ENCODE assay signal across 17 cellular contexts in genomic region chr1:173509797-173510196, GRCh38. TPM values are rescaled to one million over a fixed set of nuclear protein-coding genes. Genes with fewer than 3 reads are reported as not detected.
A peak's percentile ranks its signal among the peaks of the same experiment; 100 is the strongest.
DNase-seq lines count a peak whose midpoint lies in the region; ATAC-seq and TF ChIP-seq lines count a peak whose summit lies in the region.
"Had no signal": no experiment of that assay in that cellular context is flagged by ENCODE, and none has a peak within 500 bp of the region (broad histone marks: within the 10 kb centered on the region; RNA-seq: fewer than 3 reads in every experiment).

No MANE protein-coding gene starts in this region.

- no peaks in the 10 kb centered on the region for H3K79me2 ChIP-seq in DND-41 (ENCODE audit: insufficient read depth, low read length)
- no peaks in the 10 kb centered on the region for H3K79me2 ChIP-seq in MM.1S (ENCODE audit: low read length)

- no peaks in the 10 kb centered on the region for H3F3A ChIP-seq in MM.1S (ENCODE audit: insufficient read depth, low read length)

- H3K27me3 ChIP-seq in DND-41 (ENCODE audit: insufficient read depth, low read length, poor library complexity): no peaks in the 10 kb centered on the region
- no peaks in the 10 kb centered on the region for H3K27me3 ChIP-seq in MM.1S (replicated peaks; ENCODE audit: insufficient read depth, low read length)
- H3K27me3 ChIP-seq: BLaER1 treated with 17β-estradiol and CSF1 and Interleukin-3, amounts not matched to agents 10 nM and 100 nM had no signal

- TF ChIP-seq CTCF in DND-41 (IDR thresholded peaks at IDR 0.05; ENCODE audit: borderline replicate concordance, extremely low read depth, low read length, poor library complexity, severe bottlenecking) (no peak), fibroblast of the aortic adventitia (IDR thresholded peaks at IDR 0.05; ENCODE audit: insufficient read depth, low read length) (no peak), neural crest cell (conservative IDR thresholded peaks at IDR 0.05) (no peak), MM.1S (IDR thresholded peaks at IDR 0.05; ENCODE audit: low read length) (no peak)

- H3K4me2 ChIP-seq in DND-41 (ENCODE audit: insufficient read depth, low read length) (no peak overlapping the region), MM.1S (ENCODE audit: low read depth, low read length) (no peak overlapping the region)
- H3K4me2 ChIP-seq: BLaER1 treated with 17β-estradiol and CSF1 and Interleukin-3, amounts not matched to agents 10 nM and 100 nM had no signal

- H3K9me2 ChIP-seq in MM.1S (replicated peaks; ENCODE audit: insufficient read depth, low read length): no peaks in the 10 kb centered on the region

- no peaks in the 10 kb centered on the region for H3K4me1 ChIP-seq in DND-41 (ENCODE audit: insufficient read depth, low read length)
- H3K4me1 ChIP-seq in MM.1S (ENCODE audit: low read length): no peaks in the 10 kb centered on the region
- H3K4me1 ChIP-seq: BE2C; BLaER1 treated with 17β-estradiol and CSF1 and Interleukin-3, amounts not matched to agents 10 nM and 100 nM had no signal

- no peaks in the 10 kb centered on the region for H3K36me3 ChIP-seq in DND-41 (ENCODE audit: insufficient read depth, low read length)
- H3K36me3 ChIP-seq in MM.1S (replicated peaks; ENCODE audit: insufficient read depth, low read length): no peaks in the 10 kb centered on the region
- H3K36me3 ChIP-seq: BE2C; BLaER1 treated with 17β-estradiol and CSF1 and Interleukin-3, amounts not matched to agents 10 nM and 100 nM; HAP-1 had no signal

- no peaks in the 10 kb centered on the region for H3K27me3 Mint-ChIP-seq in neural crest cell (ENCODE audit: low read depth)
- H3K27me3 Mint-ChIP-seq: CD4-positive, alpha-beta T cell had no signal

- peak overlapping the region; percentile 41 for H3K27ac Mint-ChIP-seq in neural crest cell (ENCODE audit: unreplicated experiment)
- H3K27ac Mint-ChIP-seq: CD14-positive monocyte; CD4-positive, alpha-beta T cell had no signal

- H3K4me1 Mint-ChIP-seq in neural crest cell: peaks cover 28% of the 10 kb centered on the region
- H3K4me1 Mint-ChIP-seq: CD14-positive monocyte; CD8-positive, alpha-beta memory T cell had no signal

- H4K20me1 ChIP-seq in DND-41 (ENCODE audit: insufficient read depth, low read length): no peaks in the 10 kb centered on the region
- H4K20me1 ChIP-seq in MM.1S (ENCODE audit: insufficient read depth, low read length): no peaks in the 10 kb centered on the region
- H4K20me1 ChIP-seq: BLaER1 treated with 17β-estradiol and CSF1 and Interleukin-3, amounts not matched to agents 10 nM and 100 nM had no signal

- H3K4me3 Mint-ChIP-seq in neural crest cell: no peak overlapping the region
- H3K4me3 Mint-ChIP-seq: CD14-positive monocyte; CD4-positive, alpha-beta T cell; CD8-positive, alpha-beta memory T cell had no signal

- ATAC-seq in DND-41 (ENCODE audit: insufficient read depth, low read depth) (no peak), GM21367 (IDR thresholded peaks at IDR 0.05; ENCODE audit: unreplicated experiment) (no peak), HG03196 (IDR thresholded peaks at IDR 0.05; ENCODE audit: unreplicated experiment) (no peak)
- ATAC-seq: GM12878 had no signal

- no peak overlapping the region for H3K9ac ChIP-seq in DND-41 (ENCODE audit: low read depth, low read length)
- H3K9ac ChIP-seq in MM.1S (ENCODE audit: low read length): no peak overlapping the region
- H3K9ac ChIP-seq: BLaER1 treated with 17β-estradiol and CSF1 and Interleukin-3, amounts not matched to agents 10 nM and 100 nM had no signal

- no peaks in the 10 kb centered on the region for H3K9me3 ChIP-seq in DND-41 (ENCODE audit: insufficient read depth, low read length, severe bottlenecking)
- no peaks in the 10 kb centered on the region for H3K9me3 ChIP-seq in MM.1S (replicated peaks; ENCODE audit: insufficient read depth, low read length)
- H3K9me3 ChIP-seq: BE2C; BLaER1 treated with 17β-estradiol and CSF1 and Interleukin-3, amounts not matched to agents 10 nM and 100 nM; HAP-1 had no signal

- DNase-seq in DND-41: no peak
- peak; percentile 8 for DNase-seq in fibroblast of the aortic adventitia (ENCODE audit: low read depth)
- DNase-seq in neural crest cell (ENCODE audit: low read depth, low spot score): no peak
- no peak for DNase-seq in MM.1S
- DNase-seq: AML-193; BE2C; CD4-positive, alpha-beta T cell; CD8-positive, alpha-beta memory T cell; DMS53; DMS79 treated with DMSO at 0.1 percent for 48 hours; GOT3 had no signal

- no peak overlapping the region for H3K4me3 ChIP-seq in DND-41 (ENCODE audit: low read depth in 1 of 2, low read length in 2 of 2)
- no peak overlapping the region for H3K4me3 ChIP-seq in fibroblast of the aortic adventitia (ENCODE audit: low read depth, low read length)
- H3K4me3 ChIP-seq in MM.1S (ENCODE audit: low read length): no peak overlapping the region
- H3K4me3 ChIP-seq: BLaER1 treated with 17β-estradiol and CSF1 and Interleukin-3, amounts not matched to agents 10 nM and 100 nM; GM12878; HAP-1 had no signal

- H3K36me3 Mint-ChIP-seq in neural crest cell (ENCODE audit: low read depth): peaks cover 6% of the 10 kb centered on the region
- H3K36me3 Mint-ChIP-seq: CD14-positive monocyte had no signal

- H3K9me3 Mint-ChIP-seq in neural crest cell: peaks cover 10% of the 10 kb centered on the region

- H3K27ac ChIP-seq in DND-41 (ENCODE audit: low read length) (no peak overlapping the region), MM.1S (ENCODE audit: low read length) (no peak overlapping the region)
- H3K27ac ChIP-seq: BLaER1 treated with 17β-estradiol and CSF1 and Interleukin-3, amounts not matched to agents 10 nM and 100 nM had no signal

- H2AFZ ChIP-seq in DND-41 (ENCODE audit: low read depth, low read length) (peak overlapping the region; percentile 49; the same call in 1 of the 2 replicates), MM.1S (ENCODE audit: low read length) (no peak overlapping the region)

RNA-seq across cellular contexts. Expression of gene PRDX6, which starts 32.7 kb away (rescaled TPM):
- 185 and 278 TPM in 2 replicates for total RNA-seq in fibroblast of the aortic adventitia (ENCODE audit: low replicate concordance)
- 230 and 234 TPM in 2 replicates for total RNA-seq in neural crest cell
